19 cellular contexts compared by ENCODE assay signal in the genomic region with DNA sequence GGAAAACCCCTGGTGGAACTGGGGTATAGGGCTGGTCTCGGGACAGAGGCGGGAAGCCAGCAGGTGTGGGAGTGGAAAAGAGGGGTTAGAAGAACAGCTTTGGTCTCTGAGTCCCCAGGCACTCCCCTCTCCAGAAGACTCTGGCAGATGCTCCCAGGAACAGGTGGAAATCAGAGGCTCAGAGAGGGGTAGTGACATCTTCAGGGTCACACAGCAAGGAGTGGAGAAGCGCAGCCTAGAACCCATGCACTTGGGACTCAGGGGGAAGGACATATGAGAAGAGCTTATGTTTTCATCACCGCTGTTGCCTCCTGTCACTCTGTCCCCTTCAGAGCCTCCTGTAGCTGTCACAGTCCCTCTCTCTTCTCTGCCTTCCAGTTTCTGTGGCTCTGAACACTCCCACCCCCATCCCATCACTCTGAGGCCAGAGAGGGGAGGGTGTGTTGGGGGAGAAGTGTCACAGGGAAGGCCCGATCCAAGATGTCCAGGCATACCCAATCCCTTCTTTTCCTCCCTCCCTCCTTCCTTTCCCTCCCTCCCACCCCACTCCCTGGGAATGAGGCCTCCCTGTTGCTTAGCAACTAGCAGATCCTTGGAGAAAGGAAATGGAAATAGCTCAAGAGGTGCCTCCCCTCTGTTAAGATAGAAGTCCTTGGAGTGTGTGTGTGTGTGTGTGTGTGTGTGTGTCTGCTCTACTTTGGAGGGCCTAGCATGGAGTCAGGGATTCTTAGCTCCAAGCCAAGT. TPM values are rescaled to one million over a fixed set of nuclear protein-coding genes. Genes with fewer than 3 reads are reported as not detected.
DNase-seq lines count a peak whose midpoint lies in the region; ATAC-seq and TF ChIP-seq lines count a peak whose summit lies in the region.
"Had no signal": no experiment of that assay in that cellular context is flagged by ENCODE, and none has a peak within 500 bp of the region (broad histone marks: within the 10 kb centered on the region; RNA-seq: fewer than 3 reads in every experiment).

No MANE protein-coding gene starts in this region.

- H3K27ac ChIP-seq in thyroid gland, result no peak overlapping the region
- H3K27ac ChIP-seq: coronary artery, heart right ventricle, upper lobe of right lung had no signal

- TF ChIP-seq POLR2A in thyroid gland (IDR thresholded peaks at IDR 0.05), result no peak

- H3K9me3 ChIP-seq in thyroid gland, result no peaks in the 10 kb centered on the region
- H3K9me3 ChIP-seq: heart right ventricle, upper lobe of right lung had no signal

- no peaks in the 10 kb centered on the region for H3K27me3 ChIP-seq in thyroid gland

- H3K4me3 ChIP-seq in fibroblast of pulmonary artery (replicated peaks; ENCODE audit: low read depth, low read length) (no peak overlapping the region), thyroid gland (replicated peaks in 1 of 3) (no peak overlapping the region)
- H3K4me3 ChIP-seq: coronary artery, heart right ventricle, upper lobe of right lung had no signal

- H3K36me3 Mint-ChIP-seq in neural crest cell (ENCODE audit: low read depth), result no peaks in the 10 kb centered on the region
- H3K36me3 Mint-ChIP-seq: CD4-positive, alpha-beta memory T cell had no signal

- DNase-seq in DMS53 (lab: John Stamatoyannopoulos, UW) (peak; percentile 53), DMS53 treated with DMSO at 0.1 percent for 48 hours (lab: John Stamatoyannopoulos, UW; ENCODE audit: unreplicated experiment) (no peak), NCI-H69 (lab: John Stamatoyannopoulos, UW) (peak; percentile 86), fibroblast of pulmonary artery (ENCODE audit: low read depth) (peak; percentile 35), neural crest cell (ENCODE audit: low read depth, low spot score) (no peak), NCI-H1436 treated with DMSO at 0.1 percent for 48 hours (lab: John Stamatoyannopoulos, UW) (no peak), thyroid gland (no peak)
- DNase-seq: 8988T; activated T-cell treated with anti-CD3 and anti-CD28 coated beads, Interleukin-2, amount 50 U/mL, for 1 hour; CD4-positive, alpha-beta memory T cell; GDM1; heart right ventricle; left ventricle myocardium superior; naive thymus-derived CD8-positive, alpha-beta T cell; NCI-H510A treated with DMSO at 0.1 percent for 48 hours; stimulated activated CD4-positive, alpha-beta T cell treated with anti-CD3 and anti-CD28 coated beads, Interleukin-2, amount 100 ng/mL, for 24 hours; upper lobe of right lung had no signal

- TF ChIP-seq CTCF in fibroblast of pulmonary artery (IDR thresholded peaks at IDR 0.05; ENCODE audit: low read length, missing control alignments) (no peak), neural crest cell (conservative IDR thresholded peaks at IDR 0.05) (no peak), thyroid gland (IDR thresholded peaks at IDR 0.05) (no peak)

- WGBS in thyroid gland, 2 donors, result 76 to 78% methylated on average over 5 of the region's 5 CpGs

- peak overlapping the region; percentile 28 for H3K27ac Mint-ChIP-seq in neural crest cell (ENCODE audit: unreplicated experiment)

- no peaks in the 10 kb centered on the region for H3K36me3 ChIP-seq in thyroid gland
- H3K36me3 ChIP-seq: heart right ventricle, upper lobe of right lung had no signal

- H3K4me1 Mint-ChIP-seq in neural crest cell, result peaks cover 35% of the 10 kb centered on the region

- peak overlapping the region; percentile 55 for H3K4me3 Mint-ChIP-seq in neural crest cell

- no peaks in the 10 kb centered on the region for H3K9me3 Mint-ChIP-seq in neural crest cell
- H3K9me3 Mint-ChIP-seq: CD4-positive, alpha-beta memory T cell had no signal

- intact Hi-C loops in thyroid gland (cut with DNase I), result no loop called here

- no peak for ATAC-seq in activated CD4-positive, CD25-positive, alpha-beta regulatory T cell treated with anti-CD3 and anti-CD28 coated beads, Interleukin-2, amount 50 U/mL, for 24 hours
- ATAC-seq: heart right ventricle; left ventricle myocardium superior; naive thymus-derived CD8-positive, alpha-beta T cell; upper lobe of right lung had no signal

- H3K27me3 Mint-ChIP-seq in neural crest cell (ENCODE audit: low read depth), result peaks cover 62% of the 10 kb centered on the region

- H3K4me1 ChIP-seq in thyroid gland, result peaks cover 0 to 8% of the 10 kb centered on the region in 2 donors

RNA-seq across cellular contexts. Expression of a gene that starts 32.0 kb away (rescaled TPM):
- total RNA-seq in neural crest cell, result 4.6 and 4.9 TPM in 2 replicates
- total RNA-seq in thyroid gland, result 1 to 10 TPM in 3 of 4 donors, under 1 TPM in 1; 0.50 to 6.4 (median 2.0) TPM
- total RNA-seq: CD4-positive, alpha-beta memory T cell; naive thymus-derived CD8-positive, alpha-beta T cell had no signal

Comparison
In these comparisons a context has a peak if more than half of its experiments do, and no peak if none do; other contexts are left out.
1. DNase-seq: peak in DMS53 (single experiment), NCI-H69 (single experiment) and fibroblast of pulmonary artery (single experiment); none in DMS53 treated with DMSO at 0.1 percent for 48 hours (single experiment), neural crest cell (single experiment), NCI-H1436 treated with DMSO at 0.1 percent for 48 hours (single experiment) and thyroid gland (0 of 2).